In genomic region chr9:131006601-131007000, GRCh38 we compare ENCODE assay signal across 29 cellular contexts. TPM values are rescaled to one million over a fixed set of nuclear protein-coding genes. Genes with fewer than 3 reads are reported as not detected.
"Had no signal": no experiment of that assay in that cellular context is flagged by ENCODE, and none has a peak within 500 bp of the region (broad histone marks: within the 10 kb centered on the region; RNA-seq: fewer than 3 reads in every experiment).

No MANE protein-coding gene starts in this region.

- H3K36me3 Mint-ChIP-seq: naive thymus-derived CD8-positive, alpha-beta T cell; natural killer cell treated with Interleukin-12 subunit alpha and Interleukin-12 subunit beta and Interleukin-15 and Interleukin-18, amount 100 ng/mL, for 72 hours; stimulated activated effector memory CD8-positive, alpha-beta T cell treated with anti-CD3 and anti-CD28 coated beads, Interleukin-12 subunit alpha, Interleukin-12 subunit beta, amount 100 ng/mL, for 72 hours; stimulated activated naive B cell treated with anti-CD40 and anti-IgM and Interleukin-4, amounts not matched to agents 10 μg/mL and 1 μg/mL and 100 μg/mL, for 72 hours had no signal

- H3K9me3 Mint-ChIP-seq: natural killer cell treated with Interleukin-12 subunit alpha and Interleukin-12 subunit beta and Interleukin-15 and Interleukin-18, amount 100 ng/mL, for 72 hours; neural crest cell; stimulated activated effector memory CD8-positive, alpha-beta T cell treated with anti-CD3 and anti-CD28 coated beads, Interleukin-12 subunit alpha, Interleukin-12 subunit beta, amount 100 ng/mL, for 72 hours; stimulated activated naive B cell treated with anti-CD40 and anti-IgM and Interleukin-4, amounts not matched to agents 10 μg/mL and 1 μg/mL and 100 μg/mL, for 72 hours; stimulated activated naive CD8-positive, alpha-beta T cell treated with anti-CD3 and anti-CD28 coated beads, Interleukin-15, Interleukin-2, amounts not matched to agents 100 ng/mL and 50 ng/mL, for 24 hours had no signal

- H3K9me3 ChIP-seq: neutrophil, ovary, psoas muscle, right lobe of liver, sigmoid colon, stomach, thoracic aorta, thyroid gland, upper lobe of left lung, uterus had no signal

- H3K27me3 ChIP-seq: ovary, thyroid gland had no signal

- H3K4me1 Mint-ChIP-seq: stimulated activated effector memory CD8-positive, alpha-beta T cell treated with anti-CD3 and anti-CD28 coated beads, Interleukin-12 subunit alpha, Interleukin-12 subunit beta, amount 100 ng/mL, for 72 hours had no signal

- H3K4me3 ChIP-seq: ovary, psoas muscle, right lobe of liver, sigmoid colon, stomach, thoracic aorta, thyroid gland, tibial nerve, upper lobe of left lung, uterus had no signal

- ATAC-seq: naive thymus-derived CD8-positive, alpha-beta T cell; natural killer cell treated with Interleukin-12 subunit alpha and Interleukin-12 subunit beta and Interleukin-15 and Interleukin-18, amount 100 ng/mL, for 72 hours; psoas muscle; right cardiac atrium; right lobe of liver; stimulated activated effector memory CD8-positive, alpha-beta T cell treated with anti-CD3 and anti-CD28 coated beads, Interleukin-12 subunit alpha, Interleukin-12 subunit beta, amount 100 ng/mL, for 72 hours; stimulated activated naive B cell treated with anti-CD40 and anti-IgM and Interleukin-4, amounts not matched to agents 10 μg/mL and 1 μg/mL and 100 μg/mL, for 72 hours had no signal

- H2AFZ ChIP-seq: parathyroid adenoma had no signal

- H3K27ac Mint-ChIP-seq: naive thymus-derived CD8-positive, alpha-beta T cell; natural killer cell treated with Interleukin-12 subunit alpha and Interleukin-12 subunit beta and Interleukin-15 and Interleukin-18, amount 100 ng/mL, for 72 hours; nephron progenitor cell; progenitor cell of endocrine pancreas; stimulated activated effector memory CD8-positive, alpha-beta T cell treated with anti-CD3 and anti-CD28 coated beads, Interleukin-12 subunit alpha, Interleukin-12 subunit beta, amount 100 ng/mL, for 72 hours; stimulated activated naive B cell treated with anti-CD40 and anti-IgM and Interleukin-4, amounts not matched to agents 10 μg/mL and 1 μg/mL and 100 μg/mL, for 72 hours; stimulated activated naive CD8-positive, alpha-beta T cell treated with anti-CD3 and anti-CD28 coated beads, Interleukin-15, Interleukin-2, amounts not matched to agents 100 ng/mL and 50 ng/mL, for 24 hours had no signal

- H3K4me3 Mint-ChIP-seq: naive thymus-derived CD8-positive, alpha-beta T cell; natural killer cell treated with Interleukin-12 subunit alpha and Interleukin-12 subunit beta and Interleukin-15 and Interleukin-18, amount 100 ng/mL, for 72 hours; nephron progenitor cell; neural crest cell; stimulated activated effector memory CD8-positive, alpha-beta T cell treated with anti-CD3 and anti-CD28 coated beads, Interleukin-12 subunit alpha, Interleukin-12 subunit beta, amount 100 ng/mL, for 72 hours; stimulated activated naive B cell treated with anti-CD40 and anti-IgM and Interleukin-4, amounts not matched to agents 10 μg/mL and 1 μg/mL and 100 μg/mL, for 72 hours; stimulated activated naive CD8-positive, alpha-beta T cell treated with anti-CD3 and anti-CD28 coated beads, Interleukin-15, Interleukin-2, amounts not matched to agents 100 ng/mL and 50 ng/mL, for 24 hours had no signal

- H3K27ac ChIP-seq: neutrophil, ovary, parathyroid adenoma, psoas muscle, right lobe of liver, sigmoid colon, stomach, thoracic aorta, thyroid gland, tibial nerve, upper lobe of left lung, uterus had no signal

- H3K4me1 ChIP-seq: parathyroid adenoma, psoas muscle, right lobe of liver had no signal

- FAIRE-seq: small intestine had no signal

- DNase-seq: naive thymus-derived CD8-positive, alpha-beta T cell; nephron progenitor cell; nucleus accumbens; ovary; psoas muscle; right cardiac atrium; right lobe of liver; sigmoid colon; small intestine; stimulated activated CD4-positive, alpha-beta T cell treated with anti-CD3 and anti-CD28 coated beads, Interleukin-15, amount 100 ng/mL, for 24 hours; stimulated activated CD4-positive, alpha-beta T cell treated with anti-CD3 and anti-CD28 coated beads, Interleukin-2, amount 100 ng/mL, for 24 hours; stimulated activated CD4-positive, alpha-beta T cell treated with anti-CD3 and anti-CD28 coated beads, Interleukin-2, amount 100 ng/mL, for 48 hours; stimulated activated CD4-positive, alpha-beta T cell treated with anti-CD3 and anti-CD28 coated beads, Interleukin-4, amount 100 ng/mL, for 24 hours; stimulated activated naive B cell treated with anti-CD40 and anti-IgM and Interleukin-4, amounts not matched to agents 10 μg/mL and 1 μg/mL and 100 μg/mL, for 72 hours; stimulated activated naive CD4-positive, alpha-beta T cell treated with Interleukin-2 at 50 U/mL for 16 hours; stomach; thyroid gland; trophoblast cell; upper lobe of left lung; uterus had no signal

- H3K9ac ChIP-seq: parathyroid adenoma had no signal

- H3K36me3 ChIP-seq: neutrophil, ovary, right lobe of liver, sigmoid colon, stomach, thoracic aorta, thyroid gland, tibial nerve, upper lobe of left lung, uterus had no signal

- H3K79me2 ChIP-seq: parathyroid adenoma had no signal

RNA-seq across cellular contexts. Expression of gene LAMC3, which starts 2.4 kb away (rescaled TPM):
- total RNA-seq: natural killer cell treated with Interleukin-12 subunit alpha and Interleukin-12 subunit beta and Interleukin-15 and Interleukin-18, amount 100 ng/mL, for 72 hours had no signal
